ENCODE assay signal across 16 cellular contexts in the genomic region with DNA sequence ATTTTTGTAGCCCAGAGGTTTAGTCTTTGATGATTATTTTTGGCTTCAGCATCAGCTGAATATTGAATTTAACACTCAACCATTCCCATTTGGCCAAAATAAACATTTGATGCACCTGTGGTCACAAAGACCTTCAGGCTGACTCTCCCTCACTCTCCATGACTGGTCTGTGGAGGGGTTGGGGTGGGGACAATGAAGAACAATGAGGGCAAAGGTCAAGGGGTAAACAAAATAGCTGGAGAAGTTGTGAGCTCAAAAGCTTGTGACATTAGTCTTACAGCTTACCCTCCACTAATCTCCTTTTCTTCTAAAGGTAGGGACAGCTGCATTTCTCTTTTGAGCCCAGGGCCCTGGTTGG.
A peak's percentile ranks its signal among the peaks of the same experiment; 100 is the strongest.
DNase-seq lines count a peak whose midpoint lies in the region; ATAC-seq, FAIRE-seq and TF ChIP-seq lines count a peak whose summit lies in the region.
"Had no signal": no experiment of that assay in that cellular context is flagged by ENCODE, and none has a peak within 500 bp of the region (broad histone marks: within the 10 kb centered on the region; RNA-seq: fewer than 3 reads in every experiment).

No MANE protein-coding gene starts in this region.

- H3K4me1 Mint-ChIP-seq in endodermal cell (peaks cover 20% of the 10 kb centered on the region), CD14-positive monocyte (no peaks in the 10 kb centered on the region)

- H3K27ac Mint-ChIP-seq in endodermal cell (peak overlapping the region; percentile 3), CD14-positive monocyte (no peak overlapping the region)
- H3K27ac Mint-ChIP-seq: T-helper 1 cell treated with Interleukin-12 subunit alpha and Interleukin-12 subunit beta and Interleukin-4 antibody, amounts not matched to agents 30 μg/mL and 1 μg/mL, for 36 hours had no signal

- POLR2A ChIA-PET in HCT116 (lab: Charles Lee): interaction anchor here (0.8 to 2.1 kb wide), 2 partner anchors 12 to 181 kb away, joined by 3 to 5 read pairs; no protein-coding TSS in a partner anchor

- H2AFZ ChIP-seq in HCT116 (ENCODE audit: low read depth, low read length, poor library complexity, severe bottlenecking): no peak overlapping the region

- RAD21 ChIA-PET in HCT116 (lab: Charles Lee; ENCODE audit: low non-redundant PET in 1 of 2, low total read pairs in 2 of 2, uncharacterized antibody in 2 of 2, unreplicated experiment in 2 of 2): no interaction called here

- H3K4me2 ChIP-seq in HCT116 (ENCODE audit: low read length): peak overlapping the region; percentile 62
- H3K4me2 ChIP-seq: BLaER1 had no signal

- no peak for FAIRE-seq in pancreas (lab: Jason Lieb, UNC)
- no peak for FAIRE-seq in HTR-8/SVneo (lab: Jason Lieb, UNC)
- FAIRE-seq in urothelium cell line (lab: Jason Lieb, UNC): no peak

- no peak overlapping the region for H3K4me3 ChIP-seq in HCT116 (replicated peaks in 1 of 2; ENCODE audit: low read depth in 1 of 2, low read length in 2 of 2)
- H3K4me3 ChIP-seq in endodermal cell (ENCODE audit: low read length): peak overlapping the region; percentile 24
- no peak overlapping the region for H3K4me3 ChIP-seq in pancreas
- H3K4me3 ChIP-seq: BLaER1, Peyer's patch had no signal

- H3K36me3 ChIP-seq in HCT116 (ENCODE audit: control insufficient read depth in 1 of 2, insufficient read depth in 2 of 2, low read length in 2 of 2) (no peaks in the 10 kb centered on the region), endodermal cell (ENCODE audit: control insufficient read depth, insufficient read depth, low read length) (no peaks in the 10 kb centered on the region), pancreas (no peaks in the 10 kb centered on the region)
- H3K36me3 ChIP-seq: BLaER1, Peyer's patch had no signal

- H4K20me1 ChIP-seq in HCT116 (ENCODE audit: insufficient read depth): no peaks in the 10 kb centered on the region
- H4K20me1 ChIP-seq: BLaER1 had no signal

- H3K9me3 ChIP-seq in HCT116 (ENCODE audit: control insufficient read depth in 1 of 2, insufficient read depth in 1 of 2, low read depth in 1 of 2, low read length in 2 of 2) (no peaks in the 10 kb centered on the region), endodermal cell (ENCODE audit: control insufficient read depth, low read length) (no peaks in the 10 kb centered on the region), pancreas (no peaks in the 10 kb centered on the region)
- H3K9me3 ChIP-seq: BLaER1, Peyer's patch had no signal

- no TSS peak for BruUV-seq in HCT116 (replicated peaks; lab: Mats Ljungman, UMichigan)

- TF ChIP-seq POLR2A in HCT116 (IDR thresholded peaks at IDR 0.05; ENCODE audit: borderline replicate concordance, extremely low read depth, insufficient read depth, insufficient read length): no peak

- ATAC-seq in HCT116 (peak; percentile 35; the same call in 1 of the 2 replicates), pancreas (peak; percentile 22 to 83 (median 68)), HG02884 (IDR thresholded peaks at IDR 0.05; ENCODE audit: unreplicated experiment) (no peak)

- H3K9me3 Mint-ChIP-seq in endodermal cell (no peaks in the 10 kb centered on the region), CD14-positive monocyte (no peaks in the 10 kb centered on the region)
- H3K9me3 Mint-ChIP-seq: T-helper 1 cell treated with Interleukin-12 subunit alpha and Interleukin-12 subunit beta and Interleukin-4 antibody, amounts not matched to agents 30 μg/mL and 1 μg/mL, for 36 hours had no signal

- H3K4me3 Mint-ChIP-seq in endodermal cell (no peak overlapping the region), CD14-positive monocyte (no peak overlapping the region)
- H3K4me3 Mint-ChIP-seq: T-helper 1 cell treated with Interleukin-12 subunit alpha and Interleukin-12 subunit beta and Interleukin-4 antibody, amounts not matched to agents 30 μg/mL and 1 μg/mL, for 36 hours had no signal

- DNase-seq in HCT116 (ENCODE audit: low read depth, low spot score) (no peak), NCI-H1092 (lab: John Stamatoyannopoulos, UW) (peak; percentile 59), endodermal cell (no peak), pancreas (peak in 1 of 6 donors; percentile 33), HTR-8/SVneo (ENCODE audit: insufficient read length, low spot score) (no peak), urothelium cell line (ENCODE audit: low spot score) (no peak), CD14-positive monocyte (ENCODE audit: low spot score) (no peak)
- DNase-seq: Karpas-422, NCI-H1436, NCI-H2029 treated with DMSO at 0.1 percent for 48 hours, NCI-H226, Peyer's patch, SHP77 treated with DMSO at 0.1 percent for 48 hours had no signal

- no peaks in the 10 kb centered on the region for H3K79me2 ChIP-seq in HCT116 (ENCODE audit: insufficient read depth, low read length)

- CTCF ChIA-PET in HCT116 (lab: Charles Lee): interaction anchor here (0.6 to 1.5 kb wide), 6 partner anchors 8 to 636 kb away, joined by 3 to 9 read pairs (median 4); no protein-coding TSS in a partner anchor

- no peak for TF ChIP-seq CTCF in HCT116 (IDR thresholded peaks at IDR 0.05 in 2 of 3, conservative IDR thresholded peaks at IDR 0.05 in 1 of 3; ENCODE audit: borderline replicate concordance in 1 of 3, insufficient read depth in 1 of 3, low read depth in 2 of 3, low read length in 2 of 3)
- TF ChIP-seq CTCF in endodermal cell (conservative IDR thresholded peaks at IDR 0.05): no peak
- no peak for TF ChIP-seq CTCF in pancreas (IDR thresholded peaks at IDR 0.05)
- no peak for TF ChIP-seq CTCF in CD14-positive monocyte (IDR thresholded peaks at IDR 0.05)

- no peaks in the 10 kb centered on the region for H3K9me2 ChIP-seq in HCT116 (ENCODE audit: insufficient read depth)

- H3K4me1 ChIP-seq in HCT116 (ENCODE audit: control insufficient read depth in 1 of 2, insufficient read depth in 2 of 2, low read length in 2 of 2): peaks cover 27 to 29% of the 10 kb centered on the region in 2 experiments
- H3K4me1 ChIP-seq in endodermal cell (ENCODE audit: control insufficient read depth, insufficient read depth, low read length): peaks cover 15% of the 10 kb centered on the region
- H3K4me1 ChIP-seq in pancreas: peaks cover 5 to 19% (median 18%) of the 10 kb centered on the region in 3 donors
- H3K4me1 ChIP-seq: BLaER1, Peyer's patch had no signal

- no peaks in the 10 kb centered on the region for H3K27me3 ChIP-seq in HCT116 (ENCODE audit: insufficient read depth, low read length)
- no peaks in the 10 kb centered on the region for H3K27me3 ChIP-seq in endodermal cell (ENCODE audit: control insufficient read depth, insufficient read depth, low read length, poor library complexity, severe bottlenecking)
- no peaks in the 10 kb centered on the region for H3K27me3 ChIP-seq in pancreas
- H3K27me3 ChIP-seq: BLaER1, Peyer's patch had no signal

- H3K27ac ChIP-seq in HCT116 (ENCODE audit: low read depth, low read length) (peak overlapping the region; percentile 29), endodermal cell (ENCODE audit: low read depth, low read length) (no peak overlapping the region), pancreas (peak overlapping the region in 1 of 4 donors; percentile 20)
- H3K27ac ChIP-seq: BLaER1, Peyer's patch had no signal

- no peak overlapping the region for H3K9ac ChIP-seq in HCT116 (ENCODE audit: low read length)
- no peak overlapping the region for H3K9ac ChIP-seq in endodermal cell (ENCODE audit: extremely low read depth, low read length, poor library complexity, severe bottlenecking)
- H3K9ac ChIP-seq: BLaER1 had no signal

- no peak for TF ChIP-seq RAD21 in HCT116 (IDR thresholded peaks at IDR 0.05; ENCODE audit: low read depth)

- intact Hi-C loops in HCT116 (cut with micrococcal nuclease) (no loop called here), pancreas (cut with DNase I) (loop anchor here in 1 of 3 donors (5.0 kb wide), 1 partner anchor 208 kb away; no protein-coding TSS in a partner anchor), CD14-positive monocyte (cut with micrococcal nuclease) (no loop called here)

- H3K36me3 Mint-ChIP-seq in endodermal cell (ENCODE audit: low read depth): no peaks in the 10 kb centered on the region
- H3K36me3 Mint-ChIP-seq in CD14-positive monocyte: no peaks in the 10 kb centered on the region

- H3K27me3 Mint-ChIP-seq in endodermal cell (ENCODE audit: insufficient read depth) (peaks cover 2% of the 10 kb centered on the region), CD14-positive monocyte (ENCODE audit: low read depth in 3 of 3) (peaks cover 7 to 27% (median 7%) of the 10 kb centered on the region in 3 donors)

TF ChIP-seq in HCT116, 20 proteins besides CTCF, POLR2A, EP300 and RAD21:
- TF ChIP-seq CEBPB (IDR thresholded peaks at IDR 0.05; ENCODE audit: low read depth): no peak
- no peak for TF ChIP-seq FOSL1 (IDR thresholded peaks at IDR 0.05; ENCODE audit: low read depth)
- no peak for TF ChIP-seq CBX3 (IDR thresholded peaks at IDR 0.05; ENCODE audit: low read depth)
- TF ChIP-seq JUND (IDR thresholded peaks at IDR 0.05): no peak
- TF ChIP-seq SP1 (IDR thresholded peaks at IDR 0.05; ENCODE audit: low read depth): no peak
